25 cellular contexts compared by ENCODE assay signal in genomic region chr1:205376739-205377138, GRCh38. TPM values are rescaled to one million over a fixed set of nuclear protein-coding genes. Genes with fewer than 3 reads are reported as not detected.
DNase-seq lines count a peak whose midpoint lies in the region; ATAC-seq, FAIRE-seq and TF ChIP-seq lines count a peak whose summit lies in the region.
"Had no signal": no experiment of that assay in that cellular context is flagged by ENCODE, and none has a peak within 500 bp of the region (broad histone marks: within the 10 kb centered on the region; RNA-seq: fewer than 3 reads in every experiment).

No MANE protein-coding gene starts in this region.

- H3K27ac ChIP-seq in Panc1 (ENCODE audit: low read length) (no peak overlapping the region), endodermal cell (ENCODE audit: low read depth, low read length) (no peak overlapping the region), osteoblast (ENCODE audit: low read depth, low read length) (no peak overlapping the region), hepatocyte (no peak overlapping the region)
- H3K27ac ChIP-seq: prostate gland, tibial artery had no signal

- H4K20me1 ChIP-seq in osteoblast (ENCODE audit: insufficient read depth, low read length) (no peaks in the 10 kb centered on the region), hepatocyte (ENCODE audit: insufficient read depth, poor library complexity, severe bottlenecking) (no peaks in the 10 kb centered on the region)

- POLR2A ChIA-PET in Panc1 (lab: Charles Lee): interaction anchor here (0.5 kb wide), 1 partner anchor 252 kb away, joined by 6 read pairs; no protein-coding TSS in a partner anchor

- H3K9me3 Mint-ChIP-seq in endodermal cell: no peaks in the 10 kb centered on the region
- H3K9me3 Mint-ChIP-seq: H9; immature natural killer cell; natural killer cell treated with Interleukin-12 subunit alpha and Interleukin-12 subunit beta and Interleukin-15 and Interleukin-18, amount 100 ng/mL, for 72 hours; stimulated activated naive B cell treated with anti-CD40 and anti-IgM and Interleukin-4, amounts not matched to agents 10 μg/mL and 1 μg/mL and 100 μg/mL, for 72 hours; T-helper 1 cell treated with Interleukin-12 subunit alpha and Interleukin-12 subunit beta and Interleukin-4 antibody, amounts not matched to agents 30 μg/mL and 1 μg/mL, for 36 hours had no signal

- TF ChIP-seq CTCF in Panc1 (IDR thresholded peaks at IDR 0.05) (no peak), endodermal cell (conservative IDR thresholded peaks at IDR 0.05) (no peak), osteoblast (IDR thresholded peaks at IDR 0.05; ENCODE audit: extremely low read depth, low read depth, low read length) (no peak), hepatocyte (IDR thresholded peaks at IDR 0.05; ENCODE audit: poor library complexity) (no peak)

- H3K27me3 ChIP-seq in Panc1 (ENCODE audit: control insufficient read depth, insufficient read depth, low read length) (0 out of 2 replicates have a peak, but pooled peaks cover 2% of the 10 kb centered on the region), endodermal cell (ENCODE audit: control insufficient read depth, insufficient read depth, low read length, poor library complexity, severe bottlenecking) (no peaks in the 10 kb centered on the region), osteoblast (ENCODE audit: insufficient read depth, low read length) (peaks cover 3% of the 10 kb centered on the region), hepatocyte (no peaks in the 10 kb centered on the region)
- H3K27me3 ChIP-seq: BE2C had no signal

- H2AFZ ChIP-seq in osteoblast (ENCODE audit: low read length): no peak overlapping the region
- H2AFZ ChIP-seq in hepatocyte: no peak overlapping the region

- no peak overlapping the region for H3K4me3 Mint-ChIP-seq in endodermal cell
- H3K4me3 Mint-ChIP-seq: immature natural killer cell; natural killer cell treated with Interleukin-12 subunit alpha and Interleukin-12 subunit beta and Interleukin-15 and Interleukin-18, amount 100 ng/mL, for 72 hours; stimulated activated naive B cell treated with anti-CD40 and anti-IgM and Interleukin-4, amounts not matched to agents 10 μg/mL and 1 μg/mL and 100 μg/mL, for 72 hours; T-helper 1 cell treated with Interleukin-12 subunit alpha and Interleukin-12 subunit beta and Interleukin-4 antibody, amounts not matched to agents 30 μg/mL and 1 μg/mL, for 36 hours had no signal

- H3K9me3 ChIP-seq in Panc1 (ENCODE audit: control insufficient read depth, insufficient read depth, low read depth, low read length) (no peaks in the 10 kb centered on the region), endodermal cell (ENCODE audit: control insufficient read depth, low read length) (no peaks in the 10 kb centered on the region), osteoblast (ENCODE audit: low read depth, low read length) (no peaks in the 10 kb centered on the region), hepatocyte (ENCODE audit: low read depth) (no peaks in the 10 kb centered on the region)
- H3K9me3 ChIP-seq: BE2C, prostate gland, tibial artery had no signal

- H3K9me2 ChIP-seq in hepatocyte (replicated peaks; ENCODE audit: insufficient read depth): no peaks in the 10 kb centered on the region

- H3K9ac ChIP-seq in endodermal cell (ENCODE audit: extremely low read depth, low read length, poor library complexity, severe bottlenecking): no peak overlapping the region

- in situ Hi-C loops in Panc1 (cut with HindIII; ENCODE audit: low pct_unique_long_range_greater_than_20kb, low sequenced_read_pairs): no loop called here

- H3K27ac Mint-ChIP-seq in endodermal cell: no peak overlapping the region
- H3K27ac Mint-ChIP-seq: immature natural killer cell; natural killer cell treated with Interleukin-12 subunit alpha and Interleukin-12 subunit beta and Interleukin-15 and Interleukin-18, amount 100 ng/mL, for 72 hours; stimulated activated naive B cell treated with anti-CD40 and anti-IgM and Interleukin-4, amounts not matched to agents 10 μg/mL and 1 μg/mL and 100 μg/mL, for 72 hours; T-helper 1 cell treated with Interleukin-12 subunit alpha and Interleukin-12 subunit beta and Interleukin-4 antibody, amounts not matched to agents 30 μg/mL and 1 μg/mL, for 36 hours had no signal

- DNase-seq in H54 (ENCODE audit: insufficient read length, low spot score): peak; percentile 18
- DNase-seq in Panc1 (ENCODE audit: low read depth, low spot score): no peak
- DNase-seq in endodermal cell: peak; percentile 71
- DNase-seq in osteoblast (ENCODE audit: insufficient read length, low spot score, missing footprints): no peak
- no peak for DNase-seq in left lobe of liver (ENCODE audit: low spot score)
- DNase-seq in hepatocyte (ENCODE audit: low spot score): no peak
- no peak for DNase-seq in cardiac septum (ENCODE audit: low spot score)
- DNase-seq: activated CD4-positive, CD25-positive, alpha-beta regulatory T cell treated with anti-CD3 and anti-CD28 coated beads, Interleukin-2, amount 50 U/mL, for 72 hours; cortex of kidney; immature natural killer cell; MM.1S; NCI-H1930; Right ventricle myocardium superior; stimulated activated naive B cell treated with anti-CD40 and anti-IgM and Interleukin-4, amounts not matched to agents 10 μg/mL and 1 μg/mL and 100 μg/mL, for 72 hours; tibial artery had no signal

- ATAC-seq in Panc1 (peak; percentile 52; the same call in 1 of the 2 replicates), left lobe of liver (no peak), GM21786 (IDR thresholded peaks at IDR 0.05; ENCODE audit: unreplicated experiment) (no peak)
- ATAC-seq: natural killer cell treated with Interleukin-12 subunit alpha and Interleukin-12 subunit beta and Interleukin-15 and Interleukin-18, amount 100 ng/mL, for 72 hours; stimulated activated naive B cell treated with anti-CD40 and anti-IgM and Interleukin-4, amounts not matched to agents 10 μg/mL and 1 μg/mL and 100 μg/mL, for 72 hours had no signal

- 65 to 72% methylated on average over 3 to 4 of the region's 4 CpGs for WGBS in endodermal cell (ENCODE audit: insufficient coverage in 1 of 2, insufficient read length in 1 of 2), 2 experiments
- WGBS in hepatocyte (ENCODE audit: low lambda C conversion rate, missing lambda C conversion rate): 44% methylated on average over 4 of the region's 4 CpGs

- intact Hi-C loops in Panc1 (cut with micrococcal nuclease; ENCODE audit: unreplicated experiment): no loop called here
- intact Hi-C loops in cardiac septum (cut with DNase I): no loop called here

- H3K4me1 ChIP-seq in Panc1 (ENCODE audit: control insufficient read depth, insufficient read depth, low read length): no peaks in the 10 kb centered on the region
- peaks cover 4% of the 10 kb centered on the region for H3K4me1 ChIP-seq in endodermal cell (ENCODE audit: control insufficient read depth, insufficient read depth, low read length)
- peaks cover 47% of the 10 kb centered on the region for H3K4me1 ChIP-seq in osteoblast (ENCODE audit: insufficient read depth, low read length)
- peaks cover 23% of the 10 kb centered on the region for H3K4me1 ChIP-seq in hepatocyte (ENCODE audit: insufficient read depth)
- H3K4me1 ChIP-seq: BE2C, prostate gland had no signal

- H3K36me3 ChIP-seq in Panc1 (ENCODE audit: control insufficient read depth, insufficient read depth, low read length) (no peaks in the 10 kb centered on the region), endodermal cell (ENCODE audit: control insufficient read depth, insufficient read depth, low read length) (no peaks in the 10 kb centered on the region), osteoblast (ENCODE audit: insufficient read depth, low read length) (no peaks in the 10 kb centered on the region), hepatocyte (replicated peaks; ENCODE audit: insufficient read depth, low read depth) (no peaks in the 10 kb centered on the region)
- H3K36me3 ChIP-seq: BE2C, prostate gland, tibial artery had no signal

- TF ChIP-seq POLR2A in H54 (IDR thresholded peaks at IDR 0.05; ENCODE audit: low read depth, low read length): no peak

- no peak overlapping the region for H3K4me3 ChIP-seq in Panc1 (ENCODE audit: low read depth in 2 of 2, low read length in 2 of 2)
- H3K4me3 ChIP-seq in endodermal cell (ENCODE audit: low read length): no peak overlapping the region
- no peak overlapping the region for H3K4me3 ChIP-seq in osteoblast (ENCODE audit: insufficient read depth, low read length)
- H3K4me3 ChIP-seq in hepatocyte: no peak overlapping the region
- H3K4me3 ChIP-seq: prostate gland, tibial artery had no signal

- H3K27me3 Mint-ChIP-seq in endodermal cell (ENCODE audit: insufficient read depth): peaks cover 1% of the 10 kb centered on the region

- CTCF ChIA-PET in Panc1 (lab: Charles Lee): interaction anchor here (0.7 kb wide), 1 partner anchor 40 kb away, joined by 3 read pairs; no protein-coding TSS in a partner anchor

- peak overlapping the region; percentile 5 for H3K4me2 ChIP-seq in osteoblast (ENCODE audit: insufficient read depth, low read length)
- no peak overlapping the region for H3K4me2 ChIP-seq in hepatocyte

- H3K36me3 Mint-ChIP-seq in endodermal cell (ENCODE audit: low read depth): no peaks in the 10 kb centered on the region
- H3K36me3 Mint-ChIP-seq: natural killer cell treated with Interleukin-12 subunit alpha and Interleukin-12 subunit beta and Interleukin-15 and Interleukin-18, amount 100 ng/mL, for 72 hours; stimulated activated naive B cell treated with anti-CD40 and anti-IgM and Interleukin-4, amounts not matched to agents 10 μg/mL and 1 μg/mL and 100 μg/mL, for 72 hours had no signal

- BruUV-seq in Panc1 (replicated peaks; lab: Mats Ljungman, UMichigan): no TSS peak

- H3K79me2 ChIP-seq in osteoblast (ENCODE audit: insufficient read depth, low read length) (no peaks in the 10 kb centered on the region), hepatocyte (no peaks in the 10 kb centered on the region)

- FAIRE-seq in H54 (lab: Jason Lieb, UNC): no peak
- FAIRE-seq: endothelial cell of umbilical vein, HTR-8/SVneo had no signal

- H3K4me1 Mint-ChIP-seq in endodermal cell: peaks cover 36% of the 10 kb centered on the region

RNA-seq across cellular contexts. Expression of gene KLHDC8A, which starts 20.0 kb away (rescaled TPM):
- total RNA-seq in Panc1 (2021; ENCODE audit: unreplicated experiment): 0.31 TPM
- not detected for polyA plus RNA-seq in Panc1 (2012; ENCODE audit: insufficient read length)
- under 1 TPM; 0.38 to 0.53 TPM for total RNA-seq in endodermal cell
- 14.6 TPM for polyA plus RNA-seq in endodermal cell (2013, experiment 1 of 2)
- polyA plus RNA-seq in endodermal cell (2013, experiment 2 of 2): 13.5 TPM
- total RNA-seq in osteoblast: not detected in 2 replicates
- not detected for total RNA-seq in left lobe of liver
- total RNA-seq in hepatocyte: 0.28 and 0.40 TPM in 2 replicates
- 1.6 and 1.7 TPM in 2 replicates for polyA plus RNA-seq in hepatocyte
- not detected for total RNA-seq in cardiac septum
- total RNA-seq: endothelial cell of umbilical vein; lung microvascular endothelial cell; natural killer cell treated with Interleukin-12 subunit alpha and Interleukin-12 subunit beta and Interleukin-15 and Interleukin-18, amount 100 ng/mL, for 72 hours had no signal
- polyA plus RNA-seq: endothelial cell of umbilical vein, immature natural killer cell had no signal

RNA-seq across cellular contexts. Expression of gene LEMD1, which starts 45.1 kb away (rescaled TPM):
- total RNA-seq in Panc1 (2021; ENCODE audit: unreplicated experiment) (not detected), endodermal cell (10 to 100 TPM; 13.5 to 16.7 TPM), osteoblast (not detected in 2 replicates), left lobe of liver (not detected), hepatocyte (2.4 TPM in 1 of 2 replicates, not detected in the other), cardiac septum (not detected)
- not detected for polyA plus RNA-seq in Panc1 (2012; ENCODE audit: insufficient read length)
- 20.5 TPM for polyA plus RNA-seq in endodermal cell (2013, experiment 1 of 2)
- polyA plus RNA-seq in endodermal cell (2013, experiment 2 of 2): 20.2 TPM
- polyA plus RNA-seq in hepatocyte: 0.35 and 2.6 TPM in 2 replicates
- total RNA-seq: endothelial cell of umbilical vein; glomerular endothelial cell; lung microvascular endothelial cell; natural killer cell treated with Interleukin-12 subunit alpha and Interleukin-12 subunit beta and Interleukin-15 and Interleukin-18, amount 100 ng/mL, for 72 hours; Right ventricle myocardium superior had no signal
- polyA plus RNA-seq: endothelial cell of umbilical vein, immature natural killer cell had no signal

RNA-seq across cellular contexts. Expression of gene NUAK2, which starts 55.2 kb away (rescaled TPM):
- total RNA-seq in Panc1 (2021; ENCODE audit: unreplicated experiment): 17.4 TPM
- polyA plus RNA-seq in Panc1 (2012; ENCODE audit: insufficient read length): 8.8 TPM
- 10 to 100 TPM; 13.4 to 19.1 TPM for total RNA-seq in endodermal cell
- 21.8 TPM for polyA plus RNA-seq in endodermal cell (2013, experiment 1 of 2)
- 21.0 TPM for polyA plus RNA-seq in endodermal cell (2013, experiment 2 of 2)
- total RNA-seq in osteoblast: 2.7 and 3.6 TPM in 2 replicates
- total RNA-seq in left lobe of liver: 1.7 TPM
- total RNA-seq in hepatocyte: 12.6 and 13.4 TPM in 2 replicates
- 20.7 and 22.5 TPM in 2 replicates for polyA plus RNA-seq in hepatocyte
- 0.75 TPM for total RNA-seq in cardiac septum

Comparison
In these comparisons a context has a peak if more than half of its experiments do, and no peak if none do; other contexts are left out.
1. DNase-seq: peak in H54 (single experiment) and endodermal cell (single experiment); none in Panc1 (single experiment), osteoblast (single experiment), left lobe of liver (single experiment), hepatocyte (single experiment) and cardiac septum (single experiment).